In genomic region chr7:6658618-6659345, GRCh38 we compare ENCODE assay signal across 15 cellular contexts. TPM values are rescaled to one million over a fixed set of nuclear protein-coding genes. Genes with fewer than 3 reads are reported as not detected.
DNase-seq lines count a peak whose midpoint lies in the region; ATAC-seq lines count a peak whose summit lies in the region.
"Had no signal": no experiment of that assay in that cellular context is flagged by ENCODE, and none has a peak within 500 bp of the region (broad histone marks: within the 10 kb centered on the region; RNA-seq: fewer than 3 reads in every experiment).

No MANE protein-coding gene starts in this region.

- H3K27ac ChIP-seq in BLaER1 (no peak overlapping the region), mesendoderm (ENCODE audit: low read depth, low read length) (no peak overlapping the region)
- H3K27ac ChIP-seq: adrenal gland, KMS-11, parathyroid adenoma, thyroid gland had no signal

- H3K4me2 ChIP-seq in BLaER1: peak overlapping the region; percentile 12; the same call in 1 of the 2 replicates
- no peak overlapping the region for H3K4me2 ChIP-seq in mesendoderm (ENCODE audit: low read length)
- H3K4me2 ChIP-seq: KMS-11 had no signal

- peak overlapping the region; percentile 37 for H3K27ac Mint-ChIP-seq in T-helper 17 cell
- H3K27ac Mint-ChIP-seq in naive thymus-derived CD8-positive, alpha-beta T cell: peak overlapping the region in 8 of 10 donors; percentile 31 to 82 (median 70)
- H3K27ac Mint-ChIP-seq: activated CD4-positive, alpha-beta T cell treated with anti-CD3 and anti-CD28 coated beads, Interleukin-2, amount 10 ng/mL, durations not matched to agents 24 days and 14 days had no signal

- POLR2A ChIA-PET in naive thymus-derived CD8-positive, alpha-beta T cell (lab: Charles Lee): interaction anchor here (0.6 to 0.9 kb wide), 2 partner anchors 23 to 42 kb away, joined by 3 read pairs; no protein-coding TSS in a partner anchor

- H2AK5ac ChIP-seq in mesendoderm (ENCODE audit: low read length): no peak overlapping the region

- H4K20me1 ChIP-seq in BLaER1: 0 out of 2 replicates have a peak, but pooled peaks cover 12% of the 10 kb centered on the region

- H2BK5ac ChIP-seq in mesendoderm (ENCODE audit: low read length): no peak overlapping the region

- H3K4me3 Mint-ChIP-seq in T-helper 17 cell: no peak overlapping the region
- H3K4me3 Mint-ChIP-seq in naive thymus-derived CD8-positive, alpha-beta T cell: no peak overlapping the region
- H3K4me3 Mint-ChIP-seq: activated CD4-positive, alpha-beta T cell treated with anti-CD3 and anti-CD28 coated beads, Interleukin-2, amount 10 ng/mL, durations not matched to agents 24 days and 14 days had no signal

- H3K36me3 Mint-ChIP-seq in T-helper 17 cell (ENCODE audit: low read depth): peaks cover 4% of the 10 kb centered on the region
- H3K36me3 Mint-ChIP-seq in naive thymus-derived CD8-positive, alpha-beta T cell: peaks cover 0 to 18% (median 7%) of the 10 kb centered on the region in 3 donors

- H2BK120ac ChIP-seq in mesendoderm (ENCODE audit: low read depth, low read length): no peak overlapping the region

- peaks cover 4% of the 10 kb centered on the region for H3K4me1 Mint-ChIP-seq in T-helper 17 cell
- peaks cover 8 to 18% (median 13%) of the 10 kb centered on the region in 4 donors for H3K4me1 Mint-ChIP-seq in naive thymus-derived CD8-positive, alpha-beta T cell
- H3K4me1 Mint-ChIP-seq: activated CD4-positive, alpha-beta T cell treated with anti-CD3 and anti-CD28 coated beads, Interleukin-2, amount 10 ng/mL, durations not matched to agents 24 days and 14 days had no signal

- H3K9me3 ChIP-seq in BLaER1 (peaks cover 25% of the 10 kb centered on the region), T-helper 17 cell (ENCODE audit: control insufficient read depth, low read length, poor library complexity, severe bottlenecking) (no peaks in the 10 kb centered on the region)
- H3K9me3 ChIP-seq: adrenal gland, thyroid gland had no signal

- DNase-seq in ELR (ENCODE audit: low read depth): peak; percentile 19
- no peak for DNase-seq in T-helper 17 cell
- no peak for DNase-seq in naive thymus-derived CD8-positive, alpha-beta T cell
- no peak for DNase-seq in NCI-H226
- no peak for DNase-seq in DMS79 treated with DMSO at 0.1 percent for 48 hours (lab: John Stamatoyannopoulos, UW)
- no peak for DNase-seq in mesendoderm
- DNase-seq: activated CD4-positive, alpha-beta T cell treated with anti-CD3 and anti-CD28 coated beads, Interleukin-2, amount 10 ng/mL, durations not matched to agents 24 days and 14 days; central memory CD4-positive, alpha-beta T cell; hypothalamus; stimulated activated CD4-positive, alpha-beta T cell treated with anti-CD3 and anti-CD28 coated beads, Interleukin-2, amount 100 ng/mL, for 48 hours had no signal

- H3K27me3 Mint-ChIP-seq in T-helper 17 cell: peaks cover 5% of the 10 kb centered on the region
- H3K27me3 Mint-ChIP-seq in naive thymus-derived CD8-positive, alpha-beta T cell: peaks cover 0 to 3% (median 0%) of the 10 kb centered on the region in 5 donors

- ATAC-seq in T-helper 17 cell: no peak
- ATAC-seq in naive thymus-derived CD8-positive, alpha-beta T cell: peak; percentile 39 to 68

- no peak overlapping the region for H2BK15ac ChIP-seq in mesendoderm (replicated peaks; ENCODE audit: low read depth)

- H3K4me3 ChIP-seq in BLaER1 (no peak overlapping the region), mesendoderm (ENCODE audit: low read length) (no peak overlapping the region)
- H3K4me3 ChIP-seq: adrenal gland, thyroid gland had no signal

- H3K18ac ChIP-seq in mesendoderm (ENCODE audit: low read length): no peak overlapping the region

- H3K9me3 Mint-ChIP-seq in naive thymus-derived CD8-positive, alpha-beta T cell: peaks cover 0 to 7% (median 0%) of the 10 kb centered on the region in 9 donors

- H3K4ac ChIP-seq in mesendoderm (ENCODE audit: low read depth, low read length): no peak overlapping the region

- H3K4me1 ChIP-seq in BLaER1 (0 out of 2 replicates have a peak, but pooled peaks cover 7% of the 10 kb centered on the region), mesendoderm (ENCODE audit: control insufficient read depth, low read depth, low read length) (no peaks in the 10 kb centered on the region)
- H3K4me1 ChIP-seq: adrenal gland had no signal

- H3K9ac ChIP-seq in BLaER1: no peak overlapping the region
- no peak overlapping the region for H3K9ac ChIP-seq in mesendoderm (ENCODE audit: low read length)
- H3K9ac ChIP-seq: KMS-11, parathyroid adenoma had no signal

- no peak overlapping the region for H4K5ac ChIP-seq in mesendoderm (ENCODE audit: low read length)

- no CpG with 5 or more reads among the region's 11 CpGs for WGBS in mesendoderm (ENCODE audit: extremely low coverage, insufficient coverage, low lambda C conversion rate)

- H3K23ac ChIP-seq in mesendoderm (ENCODE audit: low read length): no peak overlapping the region

- H3K36me3 ChIP-seq in BLaER1 (peaks cover 32% of the 10 kb centered on the region), mesendoderm (ENCODE audit: control insufficient read depth, insufficient read depth, low read length) (no peaks in the 10 kb centered on the region)

- no peaks in the 10 kb centered on the region for H3K27me3 ChIP-seq in BLaER1
- H3K27me3 ChIP-seq in mesendoderm (ENCODE audit: insufficient read depth, low read length, poor library complexity): no peaks in the 10 kb centered on the region
- H3K27me3 ChIP-seq: adrenal gland, thyroid gland had no signal

- H4K8ac ChIP-seq in mesendoderm (ENCODE audit: low read depth, low read length): no peak overlapping the region

- no peaks in the 10 kb centered on the region for H3K79me1 ChIP-seq in mesendoderm (ENCODE audit: low read length)

- H3K56ac ChIP-seq in mesendoderm (ENCODE audit: low read length): no peak overlapping the region

- H3K79me2 ChIP-seq in mesendoderm (ENCODE audit: control insufficient read depth, insufficient read depth, low read length): no peaks in the 10 kb centered on the region
- H3K79me2 ChIP-seq: parathyroid adenoma had no signal

RNA-seq across cellular contexts. Expression of gene ZNF316, which starts 21.7 kb away (rescaled TPM):
- total RNA-seq in T-helper 17 cell: 10 to 100 TPM; 37.1 to 39.9 TPM
- 10 to 100 TPM; 65.5 to 77.9 TPM for total RNA-seq in naive thymus-derived CD8-positive, alpha-beta T cell
- polyA plus RNA-seq in naive thymus-derived CD8-positive, alpha-beta T cell: 1 to 10 TPM in 2 of 3 donors, under 1 TPM in 1; 0.96 to 5.7 (median 1.8) TPM
- polyA plus RNA-seq in mesendoderm (2013, experiment 1 of 2): 3.5 TPM
- 3.6 TPM for polyA plus RNA-seq in mesendoderm (2013, experiment 2 of 2)

RNA-seq across cellular contexts. Expression of gene ZNF853, which starts 43.4 kb away (rescaled TPM):
- total RNA-seq in T-helper 17 cell: 1 to 10 TPM in 1 of 2 donors, under 1 TPM in 1; 0.85 to 1.1 TPM
- 1 to 10 TPM; 9.4 to 9.5 TPM for total RNA-seq in naive thymus-derived CD8-positive, alpha-beta T cell
- polyA plus RNA-seq in naive thymus-derived CD8-positive, alpha-beta T cell: 1 to 10 TPM; 3.1 to 8.2 (median 3.8) TPM
- 2.5 TPM for polyA plus RNA-seq in mesendoderm (2013, experiment 1 of 2)
- 2.5 TPM for polyA plus RNA-seq in mesendoderm (2013, experiment 2 of 2)

RNA-seq across cellular contexts. Expression of gene ZNF12, which starts 48.0 kb away (rescaled TPM):
- total RNA-seq in T-helper 17 cell: 10 to 100 TPM; 26.1 to 26.5 TPM
- 10 to 100 TPM; 45.5 to 49.7 TPM for total RNA-seq in naive thymus-derived CD8-positive, alpha-beta T cell
- polyA plus RNA-seq in naive thymus-derived CD8-positive, alpha-beta T cell: 10 to 100 TPM; 19.9 to 23.0 (median 21.5) TPM
- 8.4 TPM for polyA plus RNA-seq in mesendoderm (2013, experiment 1 of 2)
- polyA plus RNA-seq in mesendoderm (2013, experiment 2 of 2): 7.7 TPM

Comparison
In these comparisons a context has a peak if more than half of its experiments do, and no peak if none do; other contexts are left out.
1. RNA of gene ZNF853, which starts 43.4 kb away (total RNA-seq): 9.4 to 9.5 TPM in naive thymus-derived CD8-positive, alpha-beta T cell; 0.85 to 1.1 TPM in T-helper 17 cell; every median in the first group is over 4 times any median in the second.